20 cellular contexts compared by ENCODE assay signal in the genomic region with DNA sequence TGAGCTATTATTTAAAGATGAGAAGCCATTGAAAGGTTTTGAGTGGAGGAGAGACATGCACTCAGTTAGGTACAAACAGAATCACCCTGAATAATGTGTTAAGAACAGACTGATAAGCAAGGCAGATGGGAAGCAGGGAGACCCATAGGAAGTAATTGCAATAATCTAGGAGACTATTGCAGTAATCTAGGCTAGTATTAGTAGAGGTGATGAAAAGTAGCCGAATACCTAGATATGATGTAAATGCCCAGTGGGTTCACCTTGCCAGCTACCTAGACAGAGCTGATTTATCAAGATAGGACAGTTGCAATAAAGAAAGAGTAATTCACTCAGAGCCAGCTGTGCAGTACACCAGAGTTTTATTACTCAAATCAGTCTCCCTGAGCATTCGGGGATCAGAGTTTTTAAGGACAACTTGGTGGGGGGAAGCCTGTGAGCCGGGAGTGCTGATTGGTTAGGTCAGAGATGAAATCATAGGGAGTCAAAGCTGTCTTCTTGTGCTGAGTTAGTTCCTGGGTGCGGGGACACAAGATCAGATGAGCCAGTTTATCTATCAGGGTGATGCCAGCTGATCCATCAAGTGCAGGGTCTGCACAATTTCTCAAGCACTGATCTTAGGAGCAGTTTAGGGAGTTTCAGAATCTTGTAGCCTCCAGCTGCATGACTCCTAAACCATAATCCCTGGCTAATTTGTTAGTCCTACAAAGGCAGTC.
A peak's percentile ranks its signal among the peaks of the same experiment; 100 is the strongest.
DNase-seq lines count a peak whose midpoint lies in the region; ATAC-seq and TF ChIP-seq lines count a peak whose summit lies in the region.
"Had no signal": no experiment of that assay in that cellular context is flagged by ENCODE, and none has a peak within 500 bp of the region (broad histone marks: within the 10 kb centered on the region; RNA-seq: fewer than 3 reads in every experiment).

No MANE protein-coding gene starts in this region.

- H3K27me3 Mint-ChIP-seq in GM23338 (ENCODE audit: insufficient read depth, low read depth, poor library complexity) = peaks cover 4% of the 10 kb centered on the region
- H3K27me3 Mint-ChIP-seq in neural progenitor cell (ENCODE audit: insufficient read depth, low read depth) = peaks cover 4% of the 10 kb centered on the region

- H3F3A ChIP-seq in GM23338 (replicated peaks; ENCODE audit: low read depth) (no peaks in the 10 kb centered on the region), neural progenitor cell (ENCODE audit: low read depth) (peaks cover 8% of the 10 kb centered on the region)

- H3K9ac ChIP-seq in iPS-18a (ENCODE audit: low read length) (peak overlapping the region; percentile 55), neural progenitor cell (no peak overlapping the region)

- H3K4me3 Mint-ChIP-seq in GM23338 = peak overlapping the region; percentile 82
- H3K4me3 Mint-ChIP-seq in neural progenitor cell = no peak overlapping the region

- H3K9me3 ChIP-seq in iPS-18a (ENCODE audit: control insufficient read depth, low read depth, low read length) (no peaks in the 10 kb centered on the region), neural progenitor cell (ENCODE audit: low read depth) (no peaks in the 10 kb centered on the region), ascending aorta (no peaks in the 10 kb centered on the region)
- H3K9me3 ChIP-seq: A549, SJCRH30 had no signal

- no peak overlapping the region for H2AFZ ChIP-seq in GM23338
- peak overlapping the region; percentile 73 for H2AFZ ChIP-seq in neural progenitor cell (replicated peaks)
- H2AFZ ChIP-seq: PC-9 had no signal

- H3K27ac Mint-ChIP-seq in GM23338 = peak overlapping the region; percentile 97
- H3K27ac Mint-ChIP-seq in neural progenitor cell = peak overlapping the region; percentile 51

- no peaks in the 10 kb centered on the region for H3K9me2 ChIP-seq in GM23338 (ENCODE audit: insufficient read depth)

- H3K9me3 Mint-ChIP-seq in GM23338 (no peaks in the 10 kb centered on the region), neural progenitor cell (peaks cover 2% of the 10 kb centered on the region)

- peaks cover 58% of the 10 kb centered on the region for H3K79me2 ChIP-seq in GM23338 (replicated peaks; ENCODE audit: insufficient read depth)
- H3K79me2 ChIP-seq in neural progenitor cell (ENCODE audit: low read depth) = peaks cover 52% of the 10 kb centered on the region

- H3K4me3 ChIP-seq in GM23338 (peak overlapping the region; percentile 86), iPS-18a (ENCODE audit: low read length) (peak overlapping the region; percentile 57), neural progenitor cell (peak overlapping the region; percentile 42), ascending aorta (no peak overlapping the region)
- H3K4me3 ChIP-seq: A549, K562, PC-9, SJCRH30 had no signal

- intact Hi-C loops in ascending aorta (cut with DNase I) = no loop called here

- peaks cover 14% of the 10 kb centered on the region for H3K4me1 Mint-ChIP-seq in GM23338
- H3K4me1 Mint-ChIP-seq in neural progenitor cell = peaks cover 12% of the 10 kb centered on the region

- H3K36me3 Mint-ChIP-seq in GM23338 (ENCODE audit: low read depth) (peaks cover 22% of the 10 kb centered on the region; the same call in 2 of the 3 replicates), neural progenitor cell (peaks cover 6% of the 10 kb centered on the region)

- H3K4me1 ChIP-seq in GM23338 (ENCODE audit: insufficient read depth) (peaks cover 21% of the 10 kb centered on the region), iPS-18a (ENCODE audit: control insufficient read depth, low read depth, low read length) (peaks cover 22% of the 10 kb centered on the region), neural progenitor cell (peaks cover 39% of the 10 kb centered on the region), ascending aorta (no peaks in the 10 kb centered on the region)

- H4K20me1 ChIP-seq in GM23338 (replicated peaks; ENCODE audit: insufficient read depth) = no peaks in the 10 kb centered on the region; the same call in 1 of the 2 replicates
- no peaks in the 10 kb centered on the region for H4K20me1 ChIP-seq in neural progenitor cell (ENCODE audit: low read depth)

- peak; percentile 14; the same call in 1 of the 3 replicates for ATAC-seq in GM23338
- no peak for ATAC-seq in HG03095 (IDR thresholded peaks at IDR 0.05; ENCODE audit: unreplicated experiment)
- ATAC-seq: A549 had no signal

- H3K27me3 ChIP-seq in GM23338 (ENCODE audit: insufficient read depth) (no peaks in the 10 kb centered on the region), iPS-18a (ENCODE audit: control insufficient read depth, insufficient read depth, low read length) (no peaks in the 10 kb centered on the region), neural progenitor cell (no peaks in the 10 kb centered on the region), ascending aorta (no peaks in the 10 kb centered on the region)
- H3K27me3 ChIP-seq: SJCRH30 had no signal

- TF ChIP-seq CTCF in GM23338 (conservative IDR thresholded peaks at IDR 0.05; ENCODE audit: low read depth in 2 of 2) (no peak), neural progenitor cell (IDR thresholded peaks at IDR 0.05) (no peak), ascending aorta (IDR thresholded peaks at IDR 0.05) (no peak)

- H3K4me2 ChIP-seq in GM23338 (peak overlapping the region; percentile 85), neural progenitor cell (peak overlapping the region; percentile 69)
- H3K4me2 ChIP-seq: A549, PC-9 had no signal

- DNase-seq in GM23338 (ENCODE audit: low spot score) (peak; percentile 12), amniotic epithelial cell (ENCODE audit: low read depth) (peak; percentile 34), neural progenitor cell (ENCODE audit: low spot score) (no peak), Ammon's horn (ENCODE audit: low spot score) (no peak), ascending aorta (ENCODE audit: low spot score in 2 of 2) (no peak), NCI-H1436 (lab: John Stamatoyannopoulos, UW) (no peak)
- DNase-seq: C1 segment of cervical spinal cord, COR-L47, HCEC 1CT, NCI-H1417 treated with DMSO at 0.1 percent for 48 hours, NCI-H2081, NCI-H510A, NCI-H774 had no signal

- H3K36me3 ChIP-seq in GM23338 (ENCODE audit: insufficient read depth) (no peaks in the 10 kb centered on the region), iPS-18a (ENCODE audit: control insufficient read depth, low read depth, low read length) (no peaks in the 10 kb centered on the region), neural progenitor cell (no peaks in the 10 kb centered on the region), ascending aorta (no peaks in the 10 kb centered on the region)
- H3K36me3 ChIP-seq: SJCRH30 had no signal

- H3K27ac ChIP-seq in GM23338 (ENCODE audit: low read depth) (peak overlapping the region; percentile 94), iPS-18a (ENCODE audit: low read length) (peak overlapping the region; percentile 74), neural progenitor cell (peak overlapping the region; percentile 64), ascending aorta (no peak overlapping the region)
- H3K27ac ChIP-seq: A549, HL-60, PC-9, SJCRH30 had no signal

TF ChIP-seq in GM23338, 12 proteins besides CTCF, POLR2A, EP300 and RAD21 (continues in another document):
- TF ChIP-seq, protein P1, sequence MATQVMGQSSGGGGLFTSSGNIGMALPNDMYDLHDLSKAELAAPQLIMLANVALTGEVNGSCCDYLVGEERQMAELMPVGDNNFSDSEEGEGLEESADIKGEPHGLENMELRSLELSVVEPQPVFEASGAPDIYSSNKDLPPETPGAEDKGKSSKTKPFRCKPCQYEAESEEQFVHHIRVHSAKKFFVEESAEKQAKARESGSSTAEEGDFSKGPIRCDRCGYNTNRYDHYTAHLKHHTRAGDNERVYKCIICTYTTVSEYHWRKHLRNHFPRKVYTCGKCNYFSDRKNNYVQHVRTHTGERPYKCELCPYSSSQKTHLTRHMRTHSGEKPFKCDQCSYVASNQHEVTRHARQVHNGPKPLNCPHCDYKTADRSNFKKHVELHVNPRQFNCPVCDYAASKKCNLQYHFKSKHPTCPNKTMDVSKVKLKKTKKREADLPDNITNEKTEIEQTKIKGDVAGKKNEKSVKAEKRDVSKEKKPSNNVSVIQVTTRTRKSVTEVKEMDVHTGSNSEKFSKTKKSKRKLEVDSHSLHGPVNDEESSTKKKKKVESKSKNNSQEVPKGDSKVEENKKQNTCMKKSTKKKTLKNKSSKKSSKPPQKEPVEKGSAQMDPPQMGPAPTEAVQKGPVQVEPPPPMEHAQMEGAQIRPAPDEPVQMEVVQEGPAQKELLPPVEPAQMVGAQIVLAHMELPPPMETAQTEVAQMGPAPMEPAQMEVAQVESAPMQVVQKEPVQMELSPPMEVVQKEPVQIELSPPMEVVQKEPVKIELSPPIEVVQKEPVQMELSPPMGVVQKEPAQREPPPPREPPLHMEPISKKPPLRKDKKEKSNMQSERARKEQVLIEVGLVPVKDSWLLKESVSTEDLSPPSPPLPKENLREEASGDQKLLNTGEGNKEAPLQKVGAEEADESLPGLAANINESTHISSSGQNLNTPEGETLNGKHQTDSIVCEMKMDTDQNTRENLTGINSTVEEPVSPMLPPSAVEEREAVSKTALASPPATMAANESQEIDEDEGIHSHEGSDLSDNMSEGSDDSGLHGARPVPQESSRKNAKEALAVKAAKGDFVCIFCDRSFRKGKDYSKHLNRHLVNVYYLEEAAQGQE (IDR thresholded peaks at IDR 0.05; ENCODE audit: unreplicated experiment) = no peak
- TF ChIP-seq EZH2 (IDR thresholded peaks at IDR 0.05; ENCODE audit: low read depth, unreplicated experiment) = no peak
- TF ChIP-seq JUNB (IDR thresholded peaks at IDR 0.05; ENCODE audit: unreplicated experiment) = no peak
- TF ChIP-seq ZNF114 (CRISPR knock-in tag; IDR thresholded peaks at IDR 0.05) = no peak
- no peak for TF ChIP-seq ZNF331 (CRISPR knock-in tag; IDR thresholded peaks at IDR 0.05; ENCODE audit: low read depth)
- no peak for TF ChIP-seq NANOG (IDR thresholded peaks at IDR 0.05; ENCODE audit: borderline replicate concordance)
- no peak for TF ChIP-seq POLR2AphosphoS5 (IDR thresholded peaks at IDR 0.05; ENCODE audit: low read depth)

Comparison
In these comparisons a context has a peak if more than half of its experiments do, and no peak if none do; other contexts are left out.
1. DNase-seq: peak in GM23338 (single experiment) and amniotic epithelial cell (single experiment); none in neural progenitor cell (single experiment), Ammon's horn (single experiment), ascending aorta (0 of 2) and NCI-H1436 (single experiment).
2. H3K27ac ChIP-seq: peak in GM23338 (single experiment), iPS-18a (single experiment) and neural progenitor cell (single experiment); none in ascending aorta (0 of 2).
3. H3K4me3 ChIP-seq: peak in GM23338 (single experiment), iPS-18a (single experiment) and neural progenitor cell (single experiment); none in ascending aorta (0 of 2).